Comparison of ENCODE assay signal across 8 cellular contexts in the genomic region with DNA sequence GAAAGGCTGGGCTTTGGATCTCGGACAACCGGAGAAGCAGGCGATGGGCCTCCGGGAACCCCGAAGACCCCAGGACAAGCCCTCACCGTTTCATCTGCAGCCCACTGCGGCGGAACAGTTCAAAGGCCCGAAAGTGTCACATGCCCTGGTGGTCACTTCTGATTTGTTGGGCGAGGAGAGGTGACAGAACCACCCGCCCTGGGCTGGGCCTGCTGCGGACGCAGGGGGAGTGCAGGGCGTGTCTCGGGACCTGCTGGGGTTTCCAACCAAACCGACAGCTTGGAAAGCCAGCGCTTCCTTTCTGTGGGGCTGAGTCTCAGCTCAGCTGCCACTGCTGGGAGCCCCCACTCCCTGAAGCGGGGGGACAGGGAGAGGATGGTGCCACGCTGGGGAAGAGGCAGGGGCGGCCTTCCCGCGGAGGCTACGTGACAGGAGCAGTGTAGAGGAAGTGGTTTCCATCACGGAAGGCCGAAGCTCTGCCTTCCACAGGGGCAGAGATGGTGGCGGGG.
DNase-seq lines count a peak whose midpoint lies in the region; ATAC-seq lines count a peak whose summit lies in the region.

No MANE protein-coding gene starts in this region.

- ATAC-seq in HG03066 (IDR thresholded peaks at IDR 0.05; ENCODE audit: low read depth, unreplicated experiment), result peak; percentile 76
- ATAC-seq in memory B cell (ENCODE audit: low read depth), result peak; percentile 23
- ATAC-seq in HG03175 (IDR thresholded peaks at IDR 0.05; ENCODE audit: unreplicated experiment), result no peak

- peak overlapping the region; percentile 70 for H3K4me3 Mint-ChIP-seq in activated T-cell treated with anti-CD3 and anti-CD28 coated beads, Interleukin-2, amount 50 U/mL, for 24 hours
- H3K4me3 Mint-ChIP-seq in memory B cell, result peak overlapping the region; percentile 43

- no peaks in the 10 kb centered on the region for H3K9me3 Mint-ChIP-seq in activated T-cell treated with anti-CD3 and anti-CD28 coated beads, Interleukin-2, amount 50 U/mL, for 24 hours
- H3K9me3 Mint-ChIP-seq in memory B cell, result no peaks in the 10 kb centered on the region

- H3K36me3 Mint-ChIP-seq in activated T-cell treated with anti-CD3 and anti-CD28 coated beads, Interleukin-2, amount 50 U/mL, for 24 hours (ENCODE audit: low read depth), result peaks cover 33% of the 10 kb centered on the region
- H3K36me3 Mint-ChIP-seq in memory B cell, result peaks cover 6% of the 10 kb centered on the region

- H3K4me1 Mint-ChIP-seq in activated T-cell treated with anti-CD3 and anti-CD28 coated beads, Interleukin-2, amount 50 U/mL, for 24 hours (ENCODE audit: low read depth), result peaks cover 44% of the 10 kb centered on the region
- H3K4me1 Mint-ChIP-seq in memory B cell, result peaks cover under 1% of the 10 kb centered on the region

- H3K27ac Mint-ChIP-seq in activated T-cell treated with anti-CD3 and anti-CD28 coated beads, Interleukin-2, amount 50 U/mL, for 24 hours, result peak overlapping the region; percentile 92
- peak overlapping the region; percentile 28 for H3K27ac Mint-ChIP-seq in memory B cell

- DNase-seq in Ammon's horn (ENCODE audit: low spot score) (peak; percentile 45), memory B cell (ENCODE audit: low spot score in 2 of 2) (no peak), NCI-H187 treated with DMSO at 0.1 percent for 48 hours (lab: John Stamatoyannopoulos, UW) (no peak), iPS-NIHi11 (ENCODE audit: low spot score) (no peak), hepatic stellate cell (ENCODE audit: low spot score) (no peak)
- peak; percentile 71 for DNase-seq in activated T-cell treated with anti-CD3 and anti-CD28 coated beads, Interleukin-2, amount 50 U/mL, for 24 hours

- no peaks in the 10 kb centered on the region for H3K27me3 Mint-ChIP-seq in activated T-cell treated with anti-CD3 and anti-CD28 coated beads, Interleukin-2, amount 50 U/mL, for 24 hours
- no peaks in the 10 kb centered on the region for H3K27me3 Mint-ChIP-seq in memory B cell

Comparison
In these comparisons a context has a peak if more than half of its experiments do, and no peak if none do; other contexts are left out.
1. DNase-seq: peak in Ammon's horn (single experiment) and activated T-cell treated with anti-CD3 and anti-CD28 coated beads, Interleukin-2, amount 50 U/mL, for 24 hours (single experiment); none in memory B cell (0 of 2), NCI-H187 treated with DMSO at 0.1 percent for 48 hours (single experiment), iPS-NIHi11 (single experiment) and hepatic stellate cell (single experiment).